Comparison of ENCODE assay signal across 8 cellular contexts in genomic region chr1:113835686-113836290, GRCh38. TPM values are rescaled to one million over a fixed set of nuclear protein-coding genes. Genes with fewer than 3 reads are reported as not detected.
DNase-seq lines count a peak whose midpoint lies in the region; ATAC-seq and TF ChIP-seq lines count a peak whose summit lies in the region.

No MANE protein-coding gene starts in this region.

- no peaks in the 10 kb centered on the region for H3K27me3 ChIP-seq in osteoblast (ENCODE audit: insufficient read depth, low read length)

- H3K4me3 ChIP-seq in epithelial cell of esophagus (ENCODE audit: low read length) = no peak overlapping the region
- H3K4me3 ChIP-seq in osteoblast (ENCODE audit: insufficient read depth, low read length) = no peak overlapping the region

- peak; percentile 30 for DNase-seq in NCI-H510A treated with DMSO at 0.1 percent for 48 hours (lab: John Stamatoyannopoulos, UW)
- DNase-seq in NCI-H510A (lab: John Stamatoyannopoulos, UW) = no peak
- peak; percentile 5 for DNase-seq in HuH-7 (ENCODE audit: low spot score)
- DNase-seq in SHP77 (lab: John Stamatoyannopoulos, UW) = peak; percentile 4 to 12
- DNase-seq in epithelial cell of esophagus (ENCODE audit: low read depth) = peak; percentile 61
- peak; percentile 52 for DNase-seq in osteoblast (ENCODE audit: insufficient read length, low spot score, missing footprints)
- DNase-seq in retina = no peak

- no peaks in the 10 kb centered on the region for H3K79me2 ChIP-seq in osteoblast (ENCODE audit: insufficient read depth, low read length)

- no peaks in the 10 kb centered on the region for H3K36me3 ChIP-seq in osteoblast (ENCODE audit: insufficient read depth, low read length)

- H3K9me3 ChIP-seq in osteoblast (ENCODE audit: low read depth, low read length) = no peaks in the 10 kb centered on the region

- TF ChIP-seq CTCF in epithelial cell of esophagus (IDR thresholded peaks at IDR 0.05; ENCODE audit: insufficient read depth, low read depth, low read length, missing control alignments) (peak; percentile 39), osteoblast (IDR thresholded peaks at IDR 0.05; ENCODE audit: extremely low read depth, low read depth, low read length) (peak; percentile 54)

- no peak overlapping the region for H3K27ac ChIP-seq in osteoblast (ENCODE audit: low read depth, low read length)

- H3K4me1 ChIP-seq in osteoblast (ENCODE audit: insufficient read depth, low read length) = peaks cover 6% of the 10 kb centered on the region

- peak overlapping the region; percentile 42 for H2AFZ ChIP-seq in osteoblast (ENCODE audit: low read length)

- no peaks in the 10 kb centered on the region for H4K20me1 ChIP-seq in osteoblast (ENCODE audit: insufficient read depth, low read length)

- H3K4me2 ChIP-seq in osteoblast (ENCODE audit: insufficient read depth, low read length) = peak overlapping the region; percentile 49

- ATAC-seq in HG03439 (IDR thresholded peaks at IDR 0.05; ENCODE audit: unreplicated experiment) = no peak

RNA-seq across cellular contexts. Expression of gene RSBN1, which starts 23.5 kb away (rescaled TPM):
- 14.5 and 15.3 TPM in 2 replicates for total RNA-seq in osteoblast

RNA-seq across cellular contexts. Expression of gene PTPN22, which starts 35.7 kb away (rescaled TPM):
- total RNA-seq in osteoblast = 1.1 and 1.8 TPM in 2 replicates

RNA-seq across cellular contexts. Expression of gene BCL2L15, which starts 51.6 kb away (rescaled TPM):
- 0.29 and 0.36 TPM in 2 replicates for total RNA-seq in osteoblast

Comparison
In these comparisons a context has a peak if more than half of its experiments do, and no peak if none do; other contexts are left out.
1. DNase-seq: peak in NCI-H510A treated with DMSO at 0.1 percent for 48 hours (single experiment), HuH-7 (single experiment), SHP77 (2 of 2), epithelial cell of esophagus (single experiment) and osteoblast (single experiment); none in NCI-H510A (single experiment) and retina (single experiment).